ENCODE assay signal across 21 cellular contexts in genomic region chr4:151176711-151177110, GRCh38.
"Had no signal": no experiment of that assay in that cellular context is flagged by ENCODE, and none has a peak within 500 bp of the region (broad histone marks: within the 10 kb centered on the region; RNA-seq: fewer than 3 reads in every experiment).

No MANE protein-coding gene starts in this region.

- H3K27me3 ChIP-seq: colonic mucosa, esophagus muscularis mucosa, esophagus squamous epithelium, foreskin keratinocyte, gastrocnemius medialis, gastroesophageal sphincter, heart left ventricle, heart right ventricle had no signal

- H3K36me3 ChIP-seq: colonic mucosa had no signal

- H3K4me1 ChIP-seq: colonic mucosa, foreskin keratinocyte, gastrocnemius medialis had no signal

- H3K4me3 ChIP-seq: colonic mucosa, coronary artery, esophagus muscularis mucosa, esophagus squamous epithelium, gastrocnemius medialis, gastroesophageal sphincter, heart left ventricle, heart right ventricle had no signal

- DNase-seq: colonic mucosa; cortex of kidney; dermis blood vessel endothelial cell; effector CD4-positive, alpha-beta T cell; effector memory CD4-positive, alpha-beta T cell; effector memory CD8-positive, alpha-beta T cell; endodermal cell; erythroblast; esophagus squamous epithelium; foreskin fibroblast; foreskin keratinocyte; foreskin melanocyte; gastrocnemius medialis; glutamatergic neuron; heart left ventricle; heart right ventricle had no signal

- ATAC-seq: effector memory CD8-positive, alpha-beta T cell; esophagus mucosa; foreskin keratinocyte; gastrocnemius medialis; gastroesophageal sphincter; heart right ventricle had no signal

- H3K9me3 ChIP-seq: colonic mucosa, esophagus muscularis mucosa, esophagus squamous epithelium, gastrocnemius medialis, gastroesophageal sphincter, heart left ventricle, heart right ventricle had no signal

- H3K27ac ChIP-seq: colonic mucosa, coronary artery, epithelial cell of prostate, esophagus muscularis mucosa, foreskin keratinocyte, gastrocnemius medialis, gastroesophageal sphincter, heart left ventricle, heart right ventricle had no signal
